Comparison of ENCODE assay signal across 27 cellular contexts in genomic region chr1:164443836-164444235, GRCh38.
"Had no signal": no experiment of that assay in that cellular context is flagged by ENCODE, and none has a peak within 500 bp of the region (broad histone marks: within the 10 kb centered on the region; RNA-seq: fewer than 3 reads in every experiment).

No MANE protein-coding gene starts in this region.

- H3K27me3 ChIP-seq: adrenal gland, ascending aorta, breast epithelium, colonic mucosa, dorsolateral prefrontal cortex, esophagus muscularis mucosa, foreskin keratinocyte, gastrocnemius medialis, heart left ventricle had no signal

- H3K36me3 ChIP-seq: adrenal gland, ascending aorta, breast epithelium, colonic mucosa, esophagus muscularis mucosa, gastrocnemius medialis, heart left ventricle, WERI-Rb-1 had no signal

- H3K27ac ChIP-seq: adrenal gland, ascending aorta, breast epithelium, colonic mucosa, dorsolateral prefrontal cortex, esophagus muscularis mucosa, foreskin keratinocyte, gastrocnemius medialis, heart left ventricle, WERI-Rb-1 had no signal

- DNase-seq: activated B cell treated with CpG ODN at 0.5 μM for 24 hours; activated CD4-positive, alpha-beta T cell treated with anti-CD3 and anti-CD28 coated beads for 48 hours; activated CD4-positive, alpha-beta T cell treated with anti-CD3 and anti-CD28 coated beads, Interleukin-2, amount 50 U/mL, for 1 hour; activated CD4-positive, alpha-beta T cell treated with anti-CD3 and anti-CD28 coated beads, Interleukin-2, amount 50 U/mL, for 48 hours; activated CD8-positive, alpha-beta memory T cell treated with anti-CD3 and anti-CD28 coated beads for 24 hours; activated CD8-positive, alpha-beta T cell treated with anti-CD3 and anti-CD28 coated beads for 36 hours; activated effector memory CD4-positive, alpha-beta T cell treated with Interleukin-2 at 50 U/mL for 16 hours; activated gamma-delta T cell treated with Interleukin-2 at 50 U/mL for 16 hours; activated naive CD4-positive, alpha-beta T cell treated with anti-CD3 and anti-CD28 coated beads, Interleukin-2, amount 50 U/mL, for 16 hours; activated naive CD4-positive, alpha-beta T cell treated with Interleukin-2 at 50 U/mL for 16 hours; activated T-cell treated with anti-CD3 and anti-CD28 coated beads, Interleukin-2, amount 50 U/mL, for 4 hours; adrenal gland; colonic mucosa; dorsolateral prefrontal cortex; effector memory CD8-positive, alpha-beta T cell; erythroblast; foreskin keratinocyte; gastrocnemius medialis; glutamatergic neuron; heart left ventricle; T-helper 1 cell; T-helper 17 cell; T1000; WERI-Rb-1 had no signal

- H3K4me1 ChIP-seq: breast epithelium, colonic mucosa, foreskin keratinocyte had no signal

- H3K9me3 ChIP-seq: adrenal gland, ascending aorta, breast epithelium, colonic mucosa, esophagus muscularis mucosa, gastrocnemius medialis, heart left ventricle had no signal

- H3K4me3 ChIP-seq: adrenal gland, ascending aorta, breast epithelium, colonic mucosa, dorsolateral prefrontal cortex, esophagus muscularis mucosa, gastrocnemius medialis, heart left ventricle had no signal
